In the genomic region with DNA sequence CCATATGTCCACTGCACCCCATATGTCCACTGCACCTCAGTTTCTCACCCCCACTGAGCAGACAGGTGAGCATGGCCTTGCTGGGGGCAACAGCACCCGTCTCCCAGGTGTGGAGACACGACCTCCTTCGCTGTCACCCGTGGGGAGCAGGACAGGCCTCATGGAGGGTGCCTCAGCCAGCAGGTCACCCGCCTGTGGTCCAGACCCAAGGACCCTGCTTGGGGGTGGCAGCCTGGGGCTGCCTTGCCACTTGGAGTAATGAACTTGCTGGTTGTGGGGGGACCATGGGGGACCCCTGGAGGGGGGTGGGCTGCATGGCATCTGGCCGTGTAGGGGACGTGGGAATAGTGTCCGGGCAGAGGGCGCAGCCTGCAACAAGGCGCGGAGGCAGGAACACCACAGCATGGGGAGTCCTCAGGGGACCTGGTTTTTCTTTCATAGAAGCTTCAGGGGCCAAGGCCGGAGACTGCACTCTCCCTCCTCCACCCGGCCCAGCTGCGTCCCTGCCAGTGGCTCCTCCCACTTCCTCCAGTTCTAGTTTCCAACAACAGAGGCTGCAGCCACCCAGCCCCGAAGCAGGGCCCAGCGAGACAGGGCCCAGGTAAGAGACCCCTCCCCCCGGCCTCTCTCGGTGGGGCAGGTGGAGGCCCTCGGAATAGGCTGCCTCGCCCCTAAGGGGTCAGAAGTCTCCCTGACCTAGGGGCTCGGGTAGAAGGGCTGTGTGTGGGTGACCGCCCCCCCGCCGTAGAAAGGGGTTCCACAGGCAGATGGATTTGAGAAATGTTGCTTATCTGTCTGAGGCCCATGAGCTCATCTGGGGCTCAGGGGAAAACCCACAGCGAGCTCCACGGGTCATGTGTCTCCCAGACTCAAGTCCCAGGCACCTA, we compare ENCODE assay signal across 8 cellular contexts. TPM values are rescaled to one million over a fixed set of nuclear protein-coding genes. Genes with fewer than 3 reads are reported as not detected.
DNase-seq lines count a peak whose midpoint lies in the region; ATAC-seq and TF ChIP-seq lines count a peak whose summit lies in the region.

A gene with protein sequence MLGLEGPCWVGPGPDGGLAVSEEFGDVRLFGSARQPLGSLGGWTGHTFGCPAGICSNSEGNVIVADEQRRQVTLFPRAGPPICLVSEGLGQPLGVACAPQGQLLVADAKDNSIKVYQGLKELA (plus strand): TSS at position 531 of the 887 bp plus-strand sequence. CDS start 1,043 bp downstream, outside the sequence.

- H3K9me3 ChIP-seq in BE2C (no peaks in the 10 kb centered on the region), neuronal stem cell (replicated peaks in 1 of 2; ENCODE audit: control insufficient read depth in 2 of 2, insufficient read depth in 1 of 2, low read depth in 1 of 2, low read length in 2 of 2) (peaks cover 0 to 2% of the 10 kb centered on the region in 2 donors)

- H3K27me3 ChIP-seq in BE2C (no peaks in the 10 kb centered on the region), neuronal stem cell (ENCODE audit: control insufficient read depth in 3 of 3, insufficient read depth in 3 of 3, low read depth in 1 of 3, low read length in 3 of 3) (peaks cover 0 to 17% (median 8%) of the 10 kb centered on the region in 3 experiments)

- H3K18ac ChIP-seq in neuronal stem cell (ENCODE audit: low read length): peak within 1 kb of the TSS; percentile 76

- H2BK5ac ChIP-seq in neuronal stem cell (ENCODE audit: low read length): peak within 1 kb of the TSS; percentile 87

- no peak within 1 kb of the TSS for H4K91ac ChIP-seq in neuronal stem cell (ENCODE audit: low read depth, low read length, poor library complexity)

- no CpG with 5 or more reads among the region's 26 CpGs for WGBS in neuronal stem cell (ENCODE audit: extremely low coverage in 2 of 2, insufficient read length in 2 of 2, insufficient replicate concordance in 1 of 2), 2 donors

- H3K4me1 Mint-ChIP-seq in activated CD8-positive, alpha-beta T cell treated with anti-CD3 and anti-CD28 coated beads for 36 hours (ENCODE audit: low read depth): peaks cover 27% of the 10 kb centered on the region
- peaks cover 20% of the 10 kb centered on the region for H3K4me1 Mint-ChIP-seq in HFFc6 (ENCODE audit: low read depth)

- ATAC-seq in activated CD8-positive, alpha-beta T cell treated with anti-CD3 and anti-CD28 coated beads for 36 hours: peak; percentile 63

- H3K4me1 ChIP-seq in BE2C (peaks cover 43% of the 10 kb centered on the region), neuronal stem cell (ENCODE audit: control insufficient read depth in 2 of 2, insufficient read depth in 1 of 2, low read depth in 1 of 2, low read length in 2 of 2) (peaks cover 6 to 32% of the 10 kb centered on the region in 2 donors)

- H3K9ac ChIP-seq in neuronal stem cell (ENCODE audit: low read depth, low read length, poor library complexity): peak within 1 kb of the TSS; percentile 60

- peak within 1 kb of the TSS; percentile 38 for H3K4me3 Mint-ChIP-seq in activated CD8-positive, alpha-beta T cell treated with anti-CD3 and anti-CD28 coated beads for 36 hours
- H3K4me3 Mint-ChIP-seq in HFFc6: no peak within 1 kb of the TSS

- no peak for TF ChIP-seq CTCF in BE2C (IDR thresholded peaks at IDR 0.05; ENCODE audit: low read depth, low read length)
- TF ChIP-seq CTCF in activated CD8-positive, alpha-beta T cell treated with anti-CD3 and anti-CD28 coated beads for 36 hours (IDR thresholded peaks at IDR 0.05): no peak
- TF ChIP-seq CTCF in HFFc6 (IDR thresholded peaks at IDR 0.05): no peak

- peak within 1 kb of the TSS; percentile 92 for H2BK15ac ChIP-seq in neuronal stem cell (ENCODE audit: low read length)

- intact Hi-C loops in activated CD8-positive, alpha-beta T cell treated with anti-CD3 and anti-CD28 coated beads for 36 hours (cut with micrococcal nuclease): no loop called here

- no peaks in the 10 kb centered on the region for H3K27me3 Mint-ChIP-seq in activated CD8-positive, alpha-beta T cell treated with anti-CD3 and anti-CD28 coated beads for 36 hours
- H3K27me3 Mint-ChIP-seq in HFFc6 (ENCODE audit: insufficient read depth): peaks cover 8% of the 10 kb centered on the region

- H3K27ac Mint-ChIP-seq in activated CD8-positive, alpha-beta T cell treated with anti-CD3 and anti-CD28 coated beads for 36 hours: peak within 1 kb of the TSS; percentile 70
- H3K27ac Mint-ChIP-seq in HFFc6: no peak within 1 kb of the TSS

- H3K23ac ChIP-seq in neuronal stem cell (ENCODE audit: low read depth, low read length, poor library complexity): peak within 1 kb of the TSS; percentile 98

- H3K14ac ChIP-seq in neuronal stem cell (ENCODE audit: low read length): no peak within 1 kb of the TSS

- H2BK12ac ChIP-seq in neuronal stem cell (ENCODE audit: low read length): peak within 1 kb of the TSS; percentile 58

- H2BK120ac ChIP-seq in neuronal stem cell (ENCODE audit: low read depth, low read length): peak within 1 kb of the TSS; percentile 61

- no peaks in the 10 kb centered on the region for H3K36me3 Mint-ChIP-seq in activated CD8-positive, alpha-beta T cell treated with anti-CD3 and anti-CD28 coated beads for 36 hours (ENCODE audit: low read depth)
- H3K36me3 Mint-ChIP-seq in HFFc6 (ENCODE audit: low read depth): no peaks in the 10 kb centered on the region

- H3K27ac ChIP-seq in neuronal stem cell (replicated peaks; ENCODE audit: low read length): no peak within 1 kb of the TSS

- CTCF ChIA-PET in activated CD8-positive, alpha-beta T cell treated with anti-CD3 and anti-CD28 coated beads for 36 hours (lab: Charles Lee): interaction anchor here (0.6 to 1.0 kb wide), 2 partner anchors 26 to 43 kb away, joined by 3 read pairs; no protein-coding TSS in a partner anchor

- H3K4me3 ChIP-seq in BE2C (ENCODE audit: low read depth, low read length) (peak within 1 kb of the TSS; percentile 44), neuronal stem cell (ENCODE audit: low read length in 2 of 2) (no peak within 1 kb of the TSS)

- H3K4me2 ChIP-seq in neuronal stem cell (ENCODE audit: insufficient read depth, low read length, poor library complexity, severe bottlenecking): no peak within 1 kb of the TSS

- POLR2A ChIA-PET in activated CD8-positive, alpha-beta T cell treated with anti-CD3 and anti-CD28 coated beads for 36 hours (lab: Charles Lee): interaction anchor here (0.9 to 1.5 kb wide), 4 partner anchors 10 to 236 kb away, joined by 3 to 5 read pairs (median 4); a partner anchor contains a TSS

- H3K4ac ChIP-seq in neuronal stem cell (ENCODE audit: low read length): no peak within 1 kb of the TSS

- peak within 1 kb of the TSS; percentile 17 for H4K8ac ChIP-seq in neuronal stem cell (ENCODE audit: low read depth, low read length)

- H3K36me3 ChIP-seq in BE2C (no peaks in the 10 kb centered on the region), neuronal stem cell (replicated peaks in 1 of 2; ENCODE audit: control insufficient read depth in 2 of 2, insufficient read depth in 2 of 2, low read length in 2 of 2) (peaks cover under 1 to 2% of the 10 kb centered on the region in 2 donors)

- DNase-seq in BE2C: peak; percentile 92
- peak; percentile 99 for DNase-seq in GM19240 (ENCODE audit: insufficient read length, low spot score)
- peak; percentile 66 for DNase-seq in NCI-H2171 treated with DMSO at 0.1 percent for 48 hours (lab: John Stamatoyannopoulos, UW)
- DNase-seq in activated CD8-positive, alpha-beta T cell treated with anti-CD3 and anti-CD28 coated beads for 36 hours: peak; percentile 79
- peak; percentile 44 for DNase-seq in fibroblast of gingiva (ENCODE audit: low read depth)
- DNase-seq in neuronal stem cell (ENCODE audit: low spot score): no peak
- DNase-seq in HFFc6: no peak
- DNase-seq in DMS79 (lab: John Stamatoyannopoulos, UW): no peak

- H2AK5ac ChIP-seq in neuronal stem cell (ENCODE audit: low read depth, low read length): peak within 1 kb of the TSS; percentile 81

- peak within 1 kb of the TSS; percentile 81 for H2AFZ ChIP-seq in neuronal stem cell (ENCODE audit: low read length)

- no peaks in the 10 kb centered on the region for H3K9me3 Mint-ChIP-seq in activated CD8-positive, alpha-beta T cell treated with anti-CD3 and anti-CD28 coated beads for 36 hours
- no peaks in the 10 kb centered on the region for H3K9me3 Mint-ChIP-seq in HFFc6

- peaks cover 16% of the 10 kb centered on the region for H3K79me1 ChIP-seq in neuronal stem cell (ENCODE audit: low read depth, low read length)

RNA-seq across cellular contexts. Expression of the gene that starts here (rescaled TPM):
- 13.5 TPM for polyA plus RNA-seq in BE2C (2012; ENCODE audit: insufficient read depth, insufficient read length, low read depth)
- under 1 TPM; 0.41 to 0.72 TPM for total RNA-seq in activated CD8-positive, alpha-beta T cell treated with anti-CD3 and anti-CD28 coated beads for 36 hours
- 0.04 TPM for polyA plus RNA-seq in neuronal stem cell (2013, experiment 1 of 2)
- 0.04 TPM for polyA plus RNA-seq in neuronal stem cell (2013, experiment 2 of 2)
- total RNA-seq in HFFc6 (2021; fragmentation: NEBNext Ultra II Directional; extraction: Animal tissue kit (Norgen Biotek cat#: 25700)): under 1 TPM in 5 of 6 experiments, not detected in 1; 0.24 to 0.58 (median 0.28) TPM

Comparison
In these comparisons a context has a peak if more than half of its experiments do, and no peak if none do; other contexts are left out.
1. Peak in DNase-seq and ATAC-seq in activated CD8-positive, alpha-beta T cell treated with anti-CD3 and anti-CD28 coated beads for 36 hours; RNA of the gene not detected or under 1 TPM.
2. DNase-seq: peak in BE2C (single experiment), GM19240 (single experiment), NCI-H2171 treated with DMSO at 0.1 percent for 48 hours (single experiment) and fibroblast of gingiva (single experiment); none in neuronal stem cell (single experiment), HFFc6 (single experiment) and DMS79 (single experiment).